Comparison of ENCODE assay signal across 11 cellular contexts in genomic region chr16:15887283-15887682, GRCh38. TPM values are rescaled to one million over a fixed set of nuclear protein-coding genes. Genes with fewer than 3 reads are reported as not detected.
DNase-seq lines count a peak whose midpoint lies in the region; ATAC-seq, FAIRE-seq and TF ChIP-seq lines count a peak whose summit lies in the region.
"Had no signal": no experiment of that assay in that cellular context is flagged by ENCODE, and none has a peak within 500 bp of the region (broad histone marks: within the 10 kb centered on the region; RNA-seq: fewer than 3 reads in every experiment).

No MANE protein-coding gene starts in this region.

- H3K9me3 Mint-ChIP-seq in activated naive CD4-positive, alpha-beta T cell treated with anti-CD3 and anti-CD28 coated beads, Interleukin-2, amount 50 U/mL, for 24 hours, result no peaks in the 10 kb centered on the region

- no peak for FAIRE-seq in frontal cortex (lab: Jason Lieb, UNC)

- H3K4me1 ChIP-seq in lung (ENCODE audit: control insufficient read depth in 2 of 2, insufficient read depth in 2 of 2, low read length in 2 of 2) (peaks cover 6 to 15% of the 10 kb centered on the region in 2 donors), urinary bladder (ENCODE audit: insufficient read depth) (peaks cover 3% of the 10 kb centered on the region)

- in situ Hi-C loops in astrocyte of the cerebellum (cut with HindIII; ENCODE audit: low sequenced_read_pairs), result loop anchor here (25.0 kb wide), 1 partner anchor 100 kb away; no protein-coding TSS in a partner anchor

- TF ChIP-seq CTCF in astrocyte of the cerebellum (IDR thresholded peaks at IDR 0.05; ENCODE audit: low read depth, low read length, missing control alignments), result no peak
- no peak for TF ChIP-seq CTCF in lung (IDR thresholded peaks at IDR 0.05; ENCODE audit: control extremely low read depth, extremely low read depth)

- no peaks in the 10 kb centered on the region for H3K27me3 Mint-ChIP-seq in activated naive CD4-positive, alpha-beta T cell treated with anti-CD3 and anti-CD28 coated beads, Interleukin-2, amount 50 U/mL, for 24 hours

- no peak for DNase-seq in activated naive CD4-positive, alpha-beta T cell treated with Interleukin-2 at 50 U/mL for 16 hours
- DNase-seq in astrocyte of the cerebellum (ENCODE audit: low read depth) (no peak), lung (ENCODE audit: low spot score) (no peak), frontal cortex (ENCODE audit: low spot score in 2 of 2) (no peak), NCI-H128 (lab: John Stamatoyannopoulos, UW; ENCODE audit: unreplicated experiment) (no peak)
- DNase-seq: DMS79 treated with DMSO at 0.1 percent for 48 hours; effector CD8-positive, alpha-beta T cell had no signal

- H3K36me3 ChIP-seq in lung (ENCODE audit: control insufficient read depth in 2 of 2, insufficient read depth in 2 of 2, low read length in 2 of 2), result peaks cover 3 to 6% of the 10 kb centered on the region in 2 donors
- H3K36me3 ChIP-seq in urinary bladder (ENCODE audit: insufficient read depth), result no peaks in the 10 kb centered on the region

- WGBS in lung, 2 donors, result 85 to 91% methylated on average over 4 of the region's 4 CpGs
- 86% methylated on average over 4 of the region's 4 CpGs for WGBS in urinary bladder

- H3K4me3 ChIP-seq in astrocyte of the cerebellum (ENCODE audit: low read depth, low read length) (peak overlapping the region; percentile 74), lung (peak overlapping the region; percentile 90), urinary bladder (ENCODE audit: low read depth, low read length) (peak overlapping the region; percentile 61)

- H3K27ac ChIP-seq in lung (ENCODE audit: low read depth in 1 of 2, low read length in 1 of 2) (no peak overlapping the region), urinary bladder (ENCODE audit: low read depth) (no peak overlapping the region)

- H3K9me3 ChIP-seq in lung (ENCODE audit: control insufficient read depth in 2 of 2, insufficient read depth in 1 of 2, low read length in 1 of 2), result no peaks in the 10 kb centered on the region

- ATAC-seq in lung (ENCODE audit: insufficient read depth, low FRiP score), result no peak
- ATAC-seq in HG02798 (IDR thresholded peaks at IDR 0.05; ENCODE audit: poor library complexity, unreplicated experiment), result no peak

- no peaks in the 10 kb centered on the region for H3K27me3 ChIP-seq in lung (ENCODE audit: control insufficient read depth, insufficient read depth)

- H3K27ac Mint-ChIP-seq in activated naive CD4-positive, alpha-beta T cell treated with anti-CD3 and anti-CD28 coated beads, Interleukin-2, amount 50 U/mL, for 24 hours, result peak overlapping the region; percentile 65

- H3K4me3 Mint-ChIP-seq in activated naive CD4-positive, alpha-beta T cell treated with anti-CD3 and anti-CD28 coated beads, Interleukin-2, amount 50 U/mL, for 24 hours, result peak overlapping the region; percentile 100

- H3K36me3 Mint-ChIP-seq in activated naive CD4-positive, alpha-beta T cell treated with anti-CD3 and anti-CD28 coated beads, Interleukin-2, amount 50 U/mL, for 24 hours, result peaks cover 4% of the 10 kb centered on the region

- H3K4me1 Mint-ChIP-seq in activated naive CD4-positive, alpha-beta T cell treated with anti-CD3 and anti-CD28 coated beads, Interleukin-2, amount 50 U/mL, for 24 hours, result peaks cover 39% of the 10 kb centered on the region

RNA-seq across cellular contexts. Expression of gene CEP20, which starts 1.1 kb away (rescaled TPM):
- total RNA-seq in lung, result 10 to 100 TPM; 24.7 to 38.5 TPM
- 10 to 100 TPM; 19.0 to 22.9 TPM for polyA plus RNA-seq in lung
- total RNA-seq in urinary bladder, result 50.2 TPM
- polyA plus RNA-seq in urinary bladder, result 27.6 TPM
- total RNA-seq in frontal cortex, result 44.8 TPM

RNA-seq across cellular contexts. Expression of gene MYH11, which starts 30.5 kb away (rescaled TPM):
- total RNA-seq in lung (100 to 1,000 TPM in 1 of 2 donors, 10 to 100 TPM in 1; 75.7 to 146 TPM), urinary bladder (1,069 TPM), frontal cortex (1.2 TPM)
- polyA plus RNA-seq in lung (10 to 100 TPM; 25.7 to 34.3 TPM), urinary bladder (5,010 TPM)
- total RNA-seq: RPMI7951 had no signal

Comparison
In these comparisons a context has a peak if more than half of its experiments do, and no peak if none do; other contexts are left out.
1. RNA of gene MYH11, which starts 30.5 kb away (total RNA-seq): 1,069 TPM in urinary bladder (single experiment) and 75.7 to 146 TPM in lung; 1.2 TPM in frontal cortex (single experiment); every median in the first group is over 10 times any median in the second.
2. Peak in every context shown above with its lines, with median percentiles within 50 percentile points of each other: H3K4me3 ChIP-seq.